5 cellular contexts compared by ENCODE assay signal in the genomic region with DNA sequence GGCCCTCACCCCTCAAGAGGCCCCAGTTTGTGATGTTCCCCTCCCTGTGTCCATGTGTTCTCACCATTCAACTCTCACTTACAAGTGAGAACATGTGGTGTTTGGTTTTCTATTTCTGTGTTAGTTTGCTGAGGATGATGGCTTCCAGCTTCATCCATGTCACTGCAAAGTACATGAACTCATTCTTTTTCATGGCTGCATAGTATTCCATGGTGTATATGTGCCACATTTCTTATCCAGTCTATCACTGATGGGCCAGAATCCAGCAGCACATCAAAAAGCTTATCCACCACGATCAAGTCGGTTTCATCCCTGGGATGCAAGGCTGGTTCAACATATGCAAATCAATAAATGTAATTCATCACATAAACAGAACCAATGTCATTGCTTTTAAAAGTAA.
A peak's percentile ranks its signal among the peaks of the same experiment; 100 is the strongest.
DNase-seq lines count a peak whose midpoint lies in the region; ATAC-seq, FAIRE-seq and TF ChIP-seq lines count a peak whose summit lies in the region.
"Not testable (repeated sequence)": the region's sequence is repeated elsewhere in the genome, so short reads cannot be mapped to it uniquely, and the experiment has no call there.

No MANE protein-coding gene starts in this region.

- H2BK5ac ChIP-seq in H1 (ENCODE audit: low read depth, low read length), result not testable (repeated sequence)

- in situ Hi-C loops in K562 (cut with MboI); HepG2 (cut with HindIII; ENCODE audit: extremely low pct_ligation_motif_present, low pct_unique_long_range_greater_than_20kb): not testable (repeated sequence)

- H2BK20ac ChIP-seq in H1 (ENCODE audit: low read length), result not testable (repeated sequence)

- not testable (repeated sequence) for H3K4me3 ChIP-seq in HEK293 (ENCODE audit: low read depth, low read length); K562; H1 (ENCODE audit: extremely low read depth in 1 of 4, insufficient read depth in 2 of 4, low read depth in 3 of 4, low read length in 4 of 4); HepG2 (replicated peaks in 1 of 3; ENCODE audit: insufficient read depth in 1 of 3, low read depth in 2 of 3, low read length in 3 of 3)

- H3K36me3 ChIP-seq in HEK293 (ENCODE audit: control insufficient read depth in 2 of 2, insufficient read depth in 1 of 2, low read length in 2 of 2); K562 (ENCODE audit: control insufficient read depth, insufficient read depth, low read length); H1 (ENCODE audit: control insufficient read depth in 2 of 4, insufficient read depth in 4 of 4, low read length in 3 of 4); HepG2 (replicated peaks in 1 of 2; ENCODE audit: control insufficient read depth in 1 of 2, insufficient read depth in 2 of 2, low read length in 2 of 2): not testable (repeated sequence)

- 0% methylated on average over 2 of the region's 2 CpGs for WGBS in K562 (ENCODE audit: insufficient coverage, low coverage, missing lambda C conversion rate)
- WGBS in H1 (ENCODE audit: extremely low coverage in 1 of 2, insufficient coverage in 1 of 2, insufficient read length in 1 of 2, insufficient replicate concordance in 2 of 2, low coverage in 1 of 2, low lambda C conversion rate in 2 of 2, missing lambda C conversion rate in 1 of 2), 2 experiments, result 93% methylated on average over 2 of the region's 2 CpGs; no CpG with 5 or more reads in 1 of the 2 experiments
- 0% methylated on average over 2 of the region's 2 CpGs for WGBS in HepG2 (ENCODE audit: low lambda C conversion rate)

- not testable (repeated sequence) for H3K18ac ChIP-seq in H1 (ENCODE audit: extremely low read depth, low read length)

- H2AK5ac ChIP-seq in H1 (ENCODE audit: low read depth, low read length), result not testable (repeated sequence)

- H2BK12ac ChIP-seq in H1 (ENCODE audit: low read depth, low read length), result not testable (repeated sequence)

- not testable (repeated sequence) for BruUV-seq in K562 (replicated peaks; lab: Mats Ljungman, UMichigan); HepG2 (replicated peaks; lab: Mats Ljungman, UMichigan)

- not testable (repeated sequence) for TF ChIP-seq EP300 in K562 (IDR thresholded peaks at IDR 0.05; ENCODE audit: low read length); H1 (IDR thresholded peaks at IDR 0.05; ENCODE audit: borderline replicate concordance in 1 of 2, low read depth in 2 of 2, low read length in 2 of 2); HepG2 (IDR thresholded peaks at IDR 0.05; ENCODE audit: low read depth in 2 of 2, low read length in 2 of 2); HepG2 (CRISPR knock-in tag; IDR thresholded peaks at IDR 0.05; ENCODE audit: borderline replicate concordance)

- H3K14ac ChIP-seq in H1 (ENCODE audit: insufficient read length), result not testable (repeated sequence)

- not testable (repeated sequence) for H3K9me1 ChIP-seq in K562 (ENCODE audit: control insufficient read depth, insufficient read depth, low read length)

- not testable (repeated sequence) for H3K4ac ChIP-seq in H1 (replicated peaks; ENCODE audit: insufficient read length, low read depth, low read length)

- CTCF ChIA-PET in HEK293 (lab: Yijun Ruan, JAX); K562 (lab: Yijun Ruan, JAX; ENCODE audit: low intra/inter-chr PET ratio); H1 (lab: Charles Lee; ENCODE audit: partially characterized antibody); HepG2 (lab: Yijun Ruan, JAX; ENCODE audit: low intra/inter-chr PET ratio, low total read pairs): not testable (repeated sequence)

- not testable (repeated sequence) for H3K79me1 ChIP-seq in H1 (ENCODE audit: low read depth, low read length)

- H3K4me1 ChIP-seq in HEK293 (ENCODE audit: control insufficient read depth, insufficient read depth, low read length); K562 (replicated peaks in 1 of 2; ENCODE audit: control insufficient read depth in 2 of 2, insufficient read depth in 2 of 2, low read length in 2 of 2); H1 (replicated peaks in 1 of 4; ENCODE audit: control insufficient read depth in 3 of 4, insufficient read depth in 4 of 4, low read length in 3 of 4); HepG2 (ENCODE audit: insufficient read depth, low read length): not testable (repeated sequence)

- not testable (repeated sequence) for H3K23me2 ChIP-seq in H1 (ENCODE audit: low read depth, low read length)

- H3K9ac ChIP-seq in K562 (ENCODE audit: insufficient read depth in 1 of 2, low read depth in 2 of 2, low read length in 2 of 2); H1 (replicated peaks in 1 of 4; ENCODE audit: extremely low read depth in 1 of 4, low read depth in 3 of 4, low read length in 3 of 4); HepG2 (ENCODE audit: insufficient read depth, low read depth, low read length): not testable (repeated sequence)

- H3K9me3 ChIP-seq in HEK293 (ENCODE audit: control insufficient read depth, insufficient read depth, low read depth, low read length); K562 (replicated peaks; ENCODE audit: control insufficient read depth, insufficient read depth, low read depth, low read length); H1 (ENCODE audit: insufficient read depth in 2 of 2, low read depth in 1 of 2, low read length in 1 of 2); HepG2 (ENCODE audit: low read length): not testable (repeated sequence)

- not testable (repeated sequence) for H2BK120ac ChIP-seq in H1 (replicated peaks; ENCODE audit: low read depth, low read length)

- not testable (repeated sequence) for H3K79me2 ChIP-seq in K562 (ENCODE audit: control insufficient read depth, insufficient read depth, low read length); H1 (ENCODE audit: control insufficient read depth in 1 of 2, insufficient read depth in 2 of 2, low read length in 2 of 2); HepG2 (ENCODE audit: insufficient read depth, low read length)

- ATAC-seq in K562, HepG2: not testable (repeated sequence)

- peaks cover 0 to 17% of the 10 kb centered on the region in 2 experiments; a peak in 2 of 5 replicates for H3K27me3 ChIP-seq in K562 (ENCODE audit: control insufficient read depth in 2 of 2, insufficient read depth in 2 of 2, low read length in 2 of 2)
- not testable (repeated sequence) for H3K27me3 ChIP-seq in H1 (replicated peaks in 1 of 4; ENCODE audit: control insufficient read depth in 3 of 4, extremely low read depth in 1 of 4, insufficient read depth in 3 of 4, low read length in 3 of 4)
- peaks cover 5 to 20% of the 10 kb centered on the region in 2 experiments; a peak in 4 of 5 replicates for H3K27me3 ChIP-seq in HepG2 (ENCODE audit: control insufficient read depth in 1 of 2, insufficient read depth in 2 of 2, low read length in 2 of 2)

- not testable (repeated sequence) for TF ChIP-seq POLR2A in K562 (conservative IDR thresholded peaks at IDR 0.05); H1 (IDR thresholded peaks at IDR 0.05; ENCODE audit: control extremely low read depth in 1 of 2, low read depth in 2 of 2, low read length in 2 of 2); HepG2 (IDR thresholded peaks at IDR 0.05; ENCODE audit: insufficient read depth in 1 of 2, low read depth in 2 of 2, low read length in 2 of 2)

- not testable (repeated sequence) for TF ChIP-seq RAD21 in K562 (CRISPR knock-in tag; conservative IDR thresholded peaks at IDR 0.05 in 1 of 2, IDR thresholded peaks at IDR 0.05 in 1 of 2); H1 (IDR thresholded peaks at IDR 0.05 in 1 of 2, conservative IDR thresholded peaks at IDR 0.05 in 1 of 2; ENCODE audit: low read depth in 2 of 2, low read length in 2 of 2); HepG2 (CRISPR knock-in tag; IDR thresholded peaks at IDR 0.05)

- not testable (repeated sequence) for H2BK15ac ChIP-seq in H1 (ENCODE audit: low read length)

- H3K56ac ChIP-seq in H1 (replicated peaks; ENCODE audit: insufficient read length, low read depth, low read length), result not testable (repeated sequence)

- H4K20me1 ChIP-seq in K562 (replicated peaks; ENCODE audit: control insufficient read depth, insufficient read depth, low read length); H1 (replicated peaks in 1 of 2; ENCODE audit: control insufficient read depth in 1 of 2, insufficient read depth in 2 of 2, low read length in 2 of 2); HepG2 (ENCODE audit: insufficient read depth, low read length): not testable (repeated sequence)

- H3K27ac ChIP-seq in HEK293 (ENCODE audit: extremely low read depth, low read depth, low read length); K562 (ENCODE audit: extremely low read depth, low read depth, low read length); H1 (ENCODE audit: low read depth, low read length); HepG2 (ENCODE audit: extremely low read length, insufficient read depth, low read length): not testable (repeated sequence)
- H3K27ac ChIP-seq in VCaP, result peak overlapping the region; percentile 82

- TF ChIP-seq CTCF in HEK293 (tag by site-specific recombination; IDR thresholded peaks at IDR 0.05); VCaP (conservative IDR thresholded peaks at IDR 0.05); K562 (IDR thresholded peaks at IDR 0.05 in 2 of 3, conservative IDR thresholded peaks at IDR 0.05 in 1 of 3; ENCODE audit: insufficient read depth in 2 of 3, low read depth in 1 of 3, low read length in 3 of 3); H1 (IDR thresholded peaks at IDR 0.05; ENCODE audit: control extremely low read depth in 1 of 3, insufficient read depth in 1 of 3, low read depth in 1 of 3, low read length in 3 of 3); HepG2 (CRISPR knock-in tag; IDR thresholded peaks at IDR 0.05): not testable (repeated sequence)

- H3K4me2 ChIP-seq in K562 (ENCODE audit: insufficient read depth, low read length); H1 (ENCODE audit: insufficient read depth in 1 of 2, low read depth in 2 of 2, low read length in 2 of 2); HepG2 (ENCODE audit: low read depth, low read length): not testable (repeated sequence)

- H2AFZ ChIP-seq in K562 (ENCODE audit: low read depth, low read length); H1 (ENCODE audit: low read length); HepG2 (ENCODE audit: low read length): not testable (repeated sequence)

- FAIRE-seq in K562 (lab: Jason Lieb, UNC); H1 (lab: Jason Lieb, UNC); HepG2 (lab: Jason Lieb, UNC): not testable (repeated sequence)

- DNase-seq in K562 (ENCODE audit: extremely low read depth in 1 of 4, low spot score in 3 of 4); H1 (ENCODE audit: low read depth in 1 of 2, low spot score in 2 of 2); HepG2 (ENCODE audit: low spot score): not testable (repeated sequence)

- POLR2A ChIA-PET in HEK293 (lab: Yijun Ruan, JAX); K562 (lab: Yijun Ruan, JAX); H1 (lab: Charles Lee; ENCODE audit: partially characterized antibody); HepG2 (lab: Yijun Ruan, JAX): not testable (repeated sequence)

- H3K23ac ChIP-seq in H1 (ENCODE audit: insufficient read length), result not testable (repeated sequence)

- not testable (repeated sequence) for H4K8ac ChIP-seq in H1 (ENCODE audit: extremely low read depth, insufficient read depth, low read length)

- intact Hi-C loops in K562 (cut with micrococcal nuclease); HepG2 (cut with micrococcal nuclease; ENCODE audit: unreplicated experiment): not testable (repeated sequence)

- not testable (repeated sequence) for H4K91ac ChIP-seq in H1 (replicated peaks; ENCODE audit: insufficient read length, low read length)

- H4K5ac ChIP-seq in H1 (ENCODE audit: insufficient read length, low read depth, low read length), result not testable (repeated sequence)
